In the genomic region with DNA sequence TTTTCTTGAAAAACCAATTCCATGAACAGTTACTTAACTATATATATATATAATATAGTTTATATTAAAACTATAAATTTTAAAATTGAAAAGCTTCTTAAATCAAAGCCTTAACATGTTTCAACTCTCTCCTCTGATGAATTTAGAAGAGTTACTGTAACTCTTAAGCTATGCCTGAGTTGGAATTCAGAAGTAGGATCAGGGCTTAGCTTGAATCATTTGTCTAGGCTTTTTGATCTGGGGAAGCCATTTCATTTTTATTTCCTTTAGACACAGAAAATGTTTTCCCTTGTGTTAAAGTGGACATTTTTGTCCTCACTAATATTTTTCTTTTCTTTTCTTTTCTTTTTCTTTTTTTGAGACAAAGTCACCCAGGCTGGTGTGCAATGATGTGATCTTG, we compare ENCODE assay signal across 26 cellular contexts. TPM values are rescaled to one million over a fixed set of nuclear protein-coding genes. Genes with fewer than 3 reads are reported as not detected.
DNase-seq lines count a peak whose midpoint lies in the region; ATAC-seq and TF ChIP-seq lines count a peak whose summit lies in the region.
"Had no signal": no experiment of that assay in that cellular context is flagged by ENCODE, and none has a peak within 500 bp of the region (broad histone marks: within the 10 kb centered on the region; RNA-seq: fewer than 3 reads in every experiment).

No MANE protein-coding gene starts in this region.

- no peaks in the 10 kb centered on the region for H3K79me2 ChIP-seq in neural progenitor cell (ENCODE audit: low read depth)

- no peaks in the 10 kb centered on the region for H3K27me3 Mint-ChIP-seq in neural progenitor cell (ENCODE audit: insufficient read depth, low read depth)

- no peak overlapping the region for H3K27ac Mint-ChIP-seq in neural progenitor cell
- H3K27ac Mint-ChIP-seq: activated CD4-positive, alpha-beta memory T cell treated with anti-CD3 and anti-CD28 coated beads, Interleukin-2, amount 10 ng/mL, durations not matched to agents 7 days and 5 days; CD4-positive, CD25-positive, alpha-beta regulatory T cell; GM23338; T-helper 17 cell had no signal

- H3K4me3 ChIP-seq in heart left ventricle, result no peak overlapping the region
- H3K4me3 ChIP-seq in SK-N-MC, result peak overlapping the region; percentile 41
- H3K4me3 ChIP-seq in right cardiac atrium (ENCODE audit: low read length), result no peak overlapping the region
- no peak overlapping the region for H3K4me3 ChIP-seq in thyroid gland (replicated peaks in 1 of 3)
- no peak overlapping the region for H3K4me3 ChIP-seq in neural progenitor cell
- H3K4me3 ChIP-seq: GM23338, upper lobe of left lung had no signal

- H3K9ac ChIP-seq in SK-N-MC (ENCODE audit: insufficient read length) (no peak overlapping the region), neural progenitor cell (no peak overlapping the region)

- H3F3A ChIP-seq in neural progenitor cell (ENCODE audit: low read depth), result no peaks in the 10 kb centered on the region

- H3K27ac ChIP-seq in heart left ventricle (peak overlapping the region; percentile 65 to 94 (median 83)), SK-N-MC (peak overlapping the region; percentile 98), right cardiac atrium (ENCODE audit: low read length) (peak overlapping the region; percentile 65), thyroid gland (peak overlapping the region; percentile 1 to 62 (median 40)), neural progenitor cell (no peak overlapping the region)
- H3K27ac ChIP-seq: upper lobe of left lung had no signal

- DNase-seq in heart left ventricle (no peak), cardiac septum (ENCODE audit: low spot score) (no peak), SK-N-MC (ENCODE audit: low read depth, low spot score) (no peak), right cardiac atrium (no peak), thyroid gland (no peak), neural progenitor cell (ENCODE audit: low spot score) (no peak), DMS153 treated with DMSO at 0.1 percent for 48 hours (lab: John Stamatoyannopoulos, UW; ENCODE audit: unreplicated experiment) (no peak)
- DNase-seq: activated CD4-positive, alpha-beta memory T cell treated with anti-CD3 and anti-CD28 coated beads, Interleukin-2, amount 10 ng/mL, durations not matched to agents 7 days and 5 days; activated CD8-positive, alpha-beta memory T cell treated with anti-CD3 and anti-CD28 coated beads, Interleukin-2, amount 50 U/mL, for 4 hours; activated naive CD4-positive, alpha-beta T cell treated with Interleukin-2 at 50 U/mL for 16 hours; AML-193; Calu3; CD4-positive, CD25-positive, alpha-beta regulatory T cell; DND-41; GF-D8; NCI-H1048; NCI-H1694; NCI-H774; RPMI8226; stimulated activated CD4-positive, alpha-beta T cell treated with anti-CD3 and anti-CD28 coated beads, Interleukin-15, amount 100 ng/mL, for 24 hours; stimulated activated CD4-positive, alpha-beta T cell treated with anti-CD3 and anti-CD28 coated beads, Interleukin-4, amount 100 ng/mL, for 4 hours; T-helper 17 cell had no signal

- no peak overlapping the region for H3K4me2 ChIP-seq in neural progenitor cell
- H3K4me2 ChIP-seq: GM23338 had no signal

- H3K4me3 Mint-ChIP-seq in neural progenitor cell, result no peak overlapping the region
- H3K4me3 Mint-ChIP-seq: activated CD4-positive, alpha-beta memory T cell treated with anti-CD3 and anti-CD28 coated beads, Interleukin-2, amount 10 ng/mL, durations not matched to agents 7 days and 5 days; CD4-positive, CD25-positive, alpha-beta regulatory T cell; GM23338; neural crest cell; T-helper 17 cell had no signal

- intact Hi-C loops in heart left ventricle (cut with DNase I), result loop anchor here in 5 of 10 donors (1.0 to 5.0 kb wide), 3 partner anchors 31 to 42 kb away; partner anchors contain the start of gene PDLIM5 (in 2 of the 5)
- intact Hi-C loops in cardiac septum (cut with DNase I), result loop anchor here (5.0 kb wide), 1 partner anchor 136 kb away; no protein-coding TSS in a partner anchor
- intact Hi-C loops in right cardiac atrium (cut with DNase I), result no loop called here
- intact Hi-C loops in thyroid gland (cut with DNase I), result no loop called here

- H4K20me1 ChIP-seq in neural progenitor cell (ENCODE audit: low read depth), result no peaks in the 10 kb centered on the region

- H3K27me3 ChIP-seq in heart left ventricle (no peaks in the 10 kb centered on the region), right cardiac atrium (ENCODE audit: control insufficient read depth, insufficient read depth) (no peaks in the 10 kb centered on the region), thyroid gland (no peaks in the 10 kb centered on the region), neural progenitor cell (no peaks in the 10 kb centered on the region)
- H3K27me3 ChIP-seq: upper lobe of left lung had no signal

- peaks cover 6% of the 10 kb centered on the region for H3K9me3 Mint-ChIP-seq in neural progenitor cell
- H3K9me3 Mint-ChIP-seq: activated CD4-positive, alpha-beta memory T cell treated with anti-CD3 and anti-CD28 coated beads, Interleukin-2, amount 10 ng/mL, durations not matched to agents 7 days and 5 days; GM23338 had no signal

- H2AFZ ChIP-seq in neural progenitor cell (replicated peaks), result no peak overlapping the region

- H3K9me3 ChIP-seq in heart left ventricle (no peaks in the 10 kb centered on the region), SK-N-MC (ENCODE audit: low read depth, low read length) (no peaks in the 10 kb centered on the region), right cardiac atrium (ENCODE audit: control insufficient read depth, low read length) (no peaks in the 10 kb centered on the region), thyroid gland (no peaks in the 10 kb centered on the region), neural progenitor cell (ENCODE audit: low read depth) (no peaks in the 10 kb centered on the region)
- H3K9me3 ChIP-seq: upper lobe of left lung had no signal

- no peak for TF ChIP-seq CTCF in heart left ventricle (IDR thresholded peaks at IDR 0.05)
- TF ChIP-seq CTCF in thyroid gland (IDR thresholded peaks at IDR 0.05), result no peak
- TF ChIP-seq CTCF in neural progenitor cell (IDR thresholded peaks at IDR 0.05), result no peak

- H3K4me1 ChIP-seq in heart left ventricle, result peaks cover 4 to 66% (median 30%) of the 10 kb centered on the region in 12 donors
- H3K4me1 ChIP-seq in right cardiac atrium (ENCODE audit: control insufficient read depth, insufficient read depth, low read length), result peaks cover 2% of the 10 kb centered on the region
- H3K4me1 ChIP-seq in thyroid gland, result peaks cover 0 to 11% of the 10 kb centered on the region in 2 donors
- peaks cover 5% of the 10 kb centered on the region for H3K4me1 ChIP-seq in neural progenitor cell

- peaks cover 3% of the 10 kb centered on the region for H3K36me3 Mint-ChIP-seq in neural progenitor cell
- H3K36me3 Mint-ChIP-seq: CD4-positive, CD25-positive, alpha-beta regulatory T cell had no signal

- no peak for ATAC-seq in heart left ventricle
- ATAC-seq in right cardiac atrium, result no peak
- ATAC-seq in HG03460 (IDR thresholded peaks at IDR 0.05; ENCODE audit: unreplicated experiment), result no peak
- ATAC-seq: T-helper 17 cell had no signal

- TF ChIP-seq POLR2A in heart left ventricle (IDR thresholded peaks at IDR 0.05) (no peak), thyroid gland (IDR thresholded peaks at IDR 0.05) (no peak)

- H3K4me1 Mint-ChIP-seq in neural progenitor cell, result peaks cover 11% of the 10 kb centered on the region
- H3K4me1 Mint-ChIP-seq: activated CD4-positive, alpha-beta memory T cell treated with anti-CD3 and anti-CD28 coated beads, Interleukin-2, amount 10 ng/mL, durations not matched to agents 7 days and 5 days; CD4-positive, CD25-positive, alpha-beta regulatory T cell had no signal

- H3K36me3 ChIP-seq in heart left ventricle, result no peaks in the 10 kb centered on the region
- no peaks in the 10 kb centered on the region for H3K36me3 ChIP-seq in SK-N-MC (ENCODE audit: insufficient read depth, low read length)
- H3K36me3 ChIP-seq in thyroid gland, result no peaks in the 10 kb centered on the region
- H3K36me3 ChIP-seq in neural progenitor cell, result no peaks in the 10 kb centered on the region
- H3K36me3 ChIP-seq: upper lobe of left lung had no signal

RNA-seq across cellular contexts. Expression of gene PDLIM5, which starts 40.4 kb away (rescaled TPM):
- total RNA-seq in heart left ventricle, result 1,000 to 10,000 TPM in 7 of 9 donors, 100 to 1,000 TPM in 2; 814 to 1,378 (median 1,064) TPM
- polyA plus RNA-seq in heart left ventricle, result 100 to 1,000 TPM; 262 to 648 TPM
- total RNA-seq in cardiac septum, result 1,256 TPM
- 100 to 1,000 TPM; 511 to 778 (median 584) TPM for total RNA-seq in right cardiac atrium
- 407 TPM for polyA plus RNA-seq in right cardiac atrium
- 100 to 1,000 TPM in 3 of 4 donors, 10 to 100 TPM in 1; 77.7 to 128 (median 109) TPM for total RNA-seq in thyroid gland
- 48.6 and 68.4 TPM in 2 replicates for total RNA-seq in neural progenitor cell (ENCODE audit: low replicate concordance)
